Comparison of ENCODE assay signal across 8 cellular contexts in the genomic region with DNA sequence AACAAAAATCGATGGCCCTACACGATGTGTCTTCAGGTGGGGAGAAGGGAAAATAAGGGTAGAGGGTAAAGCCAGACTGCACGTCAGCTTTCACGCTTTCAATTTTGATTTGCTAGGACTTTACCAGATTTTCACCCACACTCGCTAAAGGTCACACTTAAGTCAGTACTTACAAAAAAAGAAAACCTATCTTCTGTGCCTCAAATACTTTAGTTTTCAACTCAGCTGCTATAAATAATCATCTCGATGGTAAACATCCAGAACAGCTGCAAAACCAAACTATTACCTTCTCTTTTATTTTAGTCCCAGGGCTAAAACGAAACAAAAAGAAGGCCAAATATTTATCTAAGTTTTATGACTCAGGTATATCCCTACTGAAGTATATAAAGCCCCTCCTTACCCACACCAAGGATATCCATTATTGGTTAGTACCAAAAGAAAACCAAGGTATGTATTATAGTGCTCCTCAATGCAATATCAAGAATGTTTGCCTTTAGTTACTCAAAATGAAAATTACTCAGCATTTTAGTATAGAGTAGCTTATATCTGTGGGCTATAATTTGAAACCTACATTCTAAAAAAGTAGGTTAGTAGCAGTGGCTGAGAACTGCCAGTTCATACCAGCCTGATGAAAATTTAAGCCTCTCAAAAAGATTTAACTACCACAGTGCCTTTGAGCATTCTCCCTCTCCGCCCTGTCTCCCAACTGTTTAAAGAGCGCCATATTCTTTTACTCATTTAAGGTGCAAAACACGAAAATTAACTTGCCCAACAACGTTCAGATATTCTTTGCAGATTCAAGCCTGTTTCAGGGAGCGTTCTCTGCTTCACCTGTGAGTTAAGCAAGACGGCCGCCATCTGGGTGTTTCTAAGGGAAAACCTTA. TPM values are rescaled to one million over a fixed set of nuclear protein-coding genes. Genes with fewer than 3 reads are reported as not detected.
DNase-seq lines count a peak whose midpoint lies in the region; ATAC-seq and TF ChIP-seq lines count a peak whose summit lies in the region.

No MANE protein-coding gene starts in this region.

- peaks cover 5% of the 10 kb centered on the region for H3K9me3 Mint-ChIP-seq in stimulated activated naive CD8-positive, alpha-beta T cell treated with anti-CD3 and anti-CD28 coated beads, Interleukin-15, Interleukin-2, amounts not matched to agents 100 ng/mL and 50 ng/mL, for 24 hours
- H3K9me3 Mint-ChIP-seq in activated naive CD8-positive, alpha-beta T cell treated with anti-CD3 and anti-CD28 coated beads, Interleukin-2, amount 50 U/mL, for 24 hours = no peaks in the 10 kb centered on the region

- intact Hi-C loops in lower leg skin (cut with DNase I; ENCODE audit: low total_unique reads) = no loop called here
- intact Hi-C loops in uterus (cut with DNase I; ENCODE audit: low total_unique reads) = loop anchor here (5.0 kb wide), 1 partner anchor 244 kb away; a partner anchor contains a TSS

- peak overlapping the region; percentile 99 for H3K27ac Mint-ChIP-seq in stimulated activated naive CD8-positive, alpha-beta T cell treated with anti-CD3 and anti-CD28 coated beads, Interleukin-15, Interleukin-2, amounts not matched to agents 100 ng/mL and 50 ng/mL, for 24 hours
- peak overlapping the region; percentile 98 for H3K27ac Mint-ChIP-seq in activated naive CD8-positive, alpha-beta T cell treated with anti-CD3 and anti-CD28 coated beads, Interleukin-2, amount 50 U/mL, for 24 hours

- H3K4me3 ChIP-seq in lower leg skin (ENCODE audit: low read depth, poor library complexity, severe bottlenecking) = peak overlapping the region; percentile 100
- H3K4me3 ChIP-seq in uterus = peak overlapping the region; percentile 96 to 97

- H3K27me3 Mint-ChIP-seq in stimulated activated naive CD8-positive, alpha-beta T cell treated with anti-CD3 and anti-CD28 coated beads, Interleukin-15, Interleukin-2, amounts not matched to agents 100 ng/mL and 50 ng/mL, for 24 hours = no peaks in the 10 kb centered on the region
- H3K27me3 Mint-ChIP-seq in activated naive CD8-positive, alpha-beta T cell treated with anti-CD3 and anti-CD28 coated beads, Interleukin-2, amount 50 U/mL, for 24 hours = no peaks in the 10 kb centered on the region

- H3K27ac ChIP-seq in uterus = peak overlapping the region in 1 of 2 donors; percentile 99

- no peak for DNase-seq in stimulated activated naive CD8-positive, alpha-beta T cell treated with anti-CD3 and anti-CD28 coated beads, Interleukin-15, Interleukin-2, amounts not matched to agents 100 U/mL and 50 U/mL, for 24 hours
- no peak for DNase-seq in activated naive CD8-positive, alpha-beta T cell treated with anti-CD3 and anti-CD28 coated beads, Interleukin-2, amount 50 U/mL, for 24 hours
- DNase-seq in lower leg skin (ENCODE audit: low spot score in 2 of 2) = no peak
- DNase-seq in uterus = no peak
- no peak for DNase-seq in hippocampal formation (lab: John Stamatoyannopoulos, UW)
- no peak for DNase-seq in A172 (ENCODE audit: low spot score)

- TF ChIP-seq POLR2A in lower leg skin (IDR thresholded peaks at IDR 0.05) (no peak), uterus (IDR thresholded peaks at IDR 0.05) (no peak)

- no peak for ATAC-seq in stimulated activated naive CD8-positive, alpha-beta T cell treated with anti-CD3 and anti-CD28 coated beads, Interleukin-15, Interleukin-2, amounts not matched to agents 100 U/mL and 50 U/mL, for 24 hours
- peak; percentile 26 for ATAC-seq in HG03354 (IDR thresholded peaks at IDR 0.05; ENCODE audit: poor library complexity, severe bottlenecking, unreplicated experiment)
- ATAC-seq in activated naive CD8-positive, alpha-beta T cell treated with anti-CD3 and anti-CD28 coated beads, Interleukin-2, amount 50 U/mL, for 24 hours = peak; percentile 14

- H3K4me1 Mint-ChIP-seq in stimulated activated naive CD8-positive, alpha-beta T cell treated with anti-CD3 and anti-CD28 coated beads, Interleukin-15, Interleukin-2, amounts not matched to agents 100 ng/mL and 50 ng/mL, for 24 hours (ENCODE audit: low read depth) = peaks cover 68% of the 10 kb centered on the region
- H3K4me1 Mint-ChIP-seq in activated naive CD8-positive, alpha-beta T cell treated with anti-CD3 and anti-CD28 coated beads, Interleukin-2, amount 50 U/mL, for 24 hours = peaks cover 67% of the 10 kb centered on the region

- H3K27me3 ChIP-seq in uterus = no peaks in the 10 kb centered on the region

- TF ChIP-seq CTCF in lower leg skin (IDR thresholded peaks at IDR 0.05) (no peak), uterus (IDR thresholded peaks at IDR 0.05) (no peak)

- no peaks in the 10 kb centered on the region for H3K9me3 ChIP-seq in uterus

- peaks cover 41% of the 10 kb centered on the region for H3K36me3 Mint-ChIP-seq in stimulated activated naive CD8-positive, alpha-beta T cell treated with anti-CD3 and anti-CD28 coated beads, Interleukin-15, Interleukin-2, amounts not matched to agents 100 ng/mL and 50 ng/mL, for 24 hours (ENCODE audit: low read depth)
- peaks cover 30% of the 10 kb centered on the region for H3K36me3 Mint-ChIP-seq in activated naive CD8-positive, alpha-beta T cell treated with anti-CD3 and anti-CD28 coated beads, Interleukin-2, amount 50 U/mL, for 24 hours (ENCODE audit: low read depth)

- no peaks in the 10 kb centered on the region for H3K36me3 ChIP-seq in uterus

- WGBS in lower leg skin, 2 donors = 25 to 26% methylated on average over 14 of the region's 14 CpGs

- H3K4me1 ChIP-seq in uterus = peaks cover 9 to 18% of the 10 kb centered on the region in 2 donors

- H3K4me3 Mint-ChIP-seq in stimulated activated naive CD8-positive, alpha-beta T cell treated with anti-CD3 and anti-CD28 coated beads, Interleukin-15, Interleukin-2, amounts not matched to agents 100 ng/mL and 50 ng/mL, for 24 hours = peak overlapping the region; percentile 89
- peak overlapping the region; percentile 98 for H3K4me3 Mint-ChIP-seq in activated naive CD8-positive, alpha-beta T cell treated with anti-CD3 and anti-CD28 coated beads, Interleukin-2, amount 50 U/mL, for 24 hours

RNA-seq across cellular contexts. Expression of a gene that starts 1.5 kb away (rescaled TPM):
- total RNA-seq in lower leg skin (1,000 to 10,000 TPM in 1 of 4 donors, 100 to 1,000 TPM in 3; 342 to 1,039 (median 551) TPM), uterus (1,000 to 10,000 TPM in 2 of 4 donors, 100 to 1,000 TPM in 2; 247 to 1,200 (median 856) TPM)
- total RNA-seq in A172 (2014; rRNA removed; shearing (Covaris generic)) = 402 and 657 TPM in 2 replicates

RNA-seq across cellular contexts. Expression of a gene that starts 24.2 kb away (rescaled TPM):
- total RNA-seq in lower leg skin (10 to 100 TPM; 47.5 to 57.4 (median 55.4) TPM), uterus (100 to 1,000 TPM in 1 of 4 donors, 10 to 100 TPM in 3; 12.8 to 114 (median 37.0) TPM)
- total RNA-seq in A172 (2014; rRNA removed; shearing (Covaris generic)) = 45.6 and 53.9 TPM in 2 replicates

RNA-seq across cellular contexts. Expression of a gene that starts 39.7 kb away (rescaled TPM):
- total RNA-seq in lower leg skin (10 to 100 TPM; 19.6 to 40.0 (median 33.2) TPM), uterus (10 to 100 TPM in 3 of 4 donors, 1 to 10 TPM in 1; 7.7 to 57.9 (median 20.4) TPM)
- 143 and 160 TPM in 2 replicates for total RNA-seq in A172 (2014; rRNA removed; shearing (Covaris generic))
